9 cellular contexts compared by ENCODE assay signal in genomic region chr15:90718232-90718631, GRCh38. TPM values are rescaled to one million over a fixed set of nuclear protein-coding genes. Genes with fewer than 3 reads are reported as not detected.
DNase-seq lines count a peak whose midpoint lies in the region; ATAC-seq and TF ChIP-seq lines count a peak whose summit lies in the region.
"Had no signal": no experiment of that assay in that cellular context is flagged by ENCODE, and none has a peak within 500 bp of the region (broad histone marks: within the 10 kb centered on the region; RNA-seq: fewer than 3 reads in every experiment).

No MANE protein-coding gene starts in this region.

- no peak for TF ChIP-seq POLR2A in prostate gland (IDR thresholded peaks at IDR 0.05)

- H4K20me1 ChIP-seq in SK-N-SH (ENCODE audit: insufficient read depth) (no peaks in the 10 kb centered on the region), OCI-LY1 (ENCODE audit: insufficient read depth, low read length) (no peaks in the 10 kb centered on the region)

- H3F3A ChIP-seq in SK-N-SH (replicated peaks; ENCODE audit: insufficient read depth) (peaks cover 12% of the 10 kb centered on the region), OCI-LY1 (ENCODE audit: insufficient read depth, low read length) (no peaks in the 10 kb centered on the region)

- intact Hi-C loops in prostate gland (cut with DNase I), result loop anchor here (5.0 kb wide), 1 partner anchor 154 kb away; no protein-coding TSS in a partner anchor

- no peaks in the 10 kb centered on the region for H3K9me3 ChIP-seq in SK-N-SH
- H3K9me3 ChIP-seq in OCI-LY1 (ENCODE audit: low read length), result no peaks in the 10 kb centered on the region
- no peaks in the 10 kb centered on the region for H3K9me3 ChIP-seq in prostate gland

- H3K79me2 ChIP-seq in SK-N-SH (ENCODE audit: insufficient read depth) (peaks cover 47% of the 10 kb centered on the region), OCI-LY1 (ENCODE audit: insufficient read depth, low read length) (peaks cover 39% of the 10 kb centered on the region)

- TF ChIP-seq CTCF in SK-N-SH (IDR thresholded peaks at IDR 0.05) (no peak), OCI-LY1 (IDR thresholded peaks at IDR 0.05; ENCODE audit: low read length) (no peak), osteocyte (IDR thresholded peaks at IDR 0.05) (no peak), prostate gland (IDR thresholded peaks at IDR 0.05) (no peak)

- ATAC-seq in SK-N-SH treated with all-trans-retinoic acid at 6 μM for 48 hours, result no peak
- ATAC-seq in effector memory CD8-positive, alpha-beta T cell (replicated peaks), result no peak

- POLR2A ChIA-PET in SK-N-SH (lab: Yijun Ruan, JAX), result no interaction called here

- H3K4me1 Mint-ChIP-seq in effector memory CD8-positive, alpha-beta T cell (ENCODE audit: low read depth in 2 of 2), result peaks cover 16 to 23% of the 10 kb centered on the region in 2 donors
- H3K4me1 Mint-ChIP-seq in osteocyte (ENCODE audit: unreplicated experiment), result peaks cover 20% of the 10 kb centered on the region

- DNase-seq in SK-N-SH (no peak), osteocyte (ENCODE audit: extremely low spot score, unreplicated experiment) (no peak), NCI-H2171 treated with DMSO at 0.1 percent for 48 hours (lab: John Stamatoyannopoulos, UW) (no peak), NCI-H1092 treated with DMSO at 0.1 percent for 48 hours (lab: John Stamatoyannopoulos, UW) (no peak), prostate gland (ENCODE audit: low spot score) (no peak)
- no peak for DNase-seq in effector memory CD8-positive, alpha-beta T cell
- DNase-seq: NCI-H1436 treated with DMSO at 0.1 percent for 48 hours had no signal

- H3K9me2 ChIP-seq in SK-N-SH (no peaks in the 10 kb centered on the region), OCI-LY1 (ENCODE audit: low read depth, low read length) (no peaks in the 10 kb centered on the region)

- no peak for TF ChIP-seq EP300 in SK-N-SH (IDR thresholded peaks at IDR 0.05; ENCODE audit: borderline replicate concordance in 1 of 2, low read depth in 1 of 2, low read length in 1 of 2)

- H3K9ac ChIP-seq in SK-N-SH, result peak overlapping the region; percentile 68; the same call in 1 of the 2 replicates
- H3K9ac ChIP-seq in OCI-LY1 (ENCODE audit: low read length), result peak overlapping the region; percentile 86

- H3K4me1 ChIP-seq in SK-N-SH (ENCODE audit: control insufficient read depth in 1 of 2, insufficient read depth in 2 of 2, low read depth in 1 of 2, low read length in 1 of 2), result peaks cover 6 to 9% of the 10 kb centered on the region in 2 experiments; a peak in 3 of 4 replicates
- H3K4me1 ChIP-seq in OCI-LY1 (ENCODE audit: insufficient read depth, low read length, severe bottlenecking), result peaks cover 24% of the 10 kb centered on the region
- H3K4me1 ChIP-seq in prostate gland (replicated peaks), result no peaks in the 10 kb centered on the region

- WGBS in SK-N-SH (ENCODE audit: low lambda C conversion rate), result 42% methylated on average over 5 of the region's 5 CpGs
- WGBS in prostate gland, result 56% methylated on average over 5 of the region's 5 CpGs

- peaks cover 11% of the 10 kb centered on the region for H3K36me3 Mint-ChIP-seq in effector memory CD8-positive, alpha-beta T cell (ENCODE audit: insufficient read depth)
- H3K36me3 Mint-ChIP-seq in osteocyte (ENCODE audit: unreplicated experiment), result peaks cover 2% of the 10 kb centered on the region

- no peaks in the 10 kb centered on the region for H3K36me3 ChIP-seq in SK-N-SH (replicated peaks in 1 of 2; ENCODE audit: control insufficient read depth in 1 of 2, insufficient read depth in 2 of 2, low read length in 1 of 2)
- peaks cover 4% of the 10 kb centered on the region; the same call in 1 of the 2 replicates for H3K36me3 ChIP-seq in OCI-LY1 (ENCODE audit: insufficient read depth, low read length)
- H3K36me3 ChIP-seq in prostate gland, result no peaks in the 10 kb centered on the region

- H2AFZ ChIP-seq in SK-N-SH (ENCODE audit: low read depth) (peak overlapping the region; percentile 95), OCI-LY1 (ENCODE audit: low read length) (no peak overlapping the region)

- no peak overlapping the region for H3K27ac ChIP-seq in SK-N-SH (ENCODE audit: low read depth in 2 of 2, low read length in 1 of 2)
- peak overlapping the region; percentile 44 for H3K27ac ChIP-seq in OCI-LY1 (ENCODE audit: low read depth, low read length, poor library complexity, severe bottlenecking)
- no peak overlapping the region for H3K27ac ChIP-seq in prostate gland

- TF ChIP-seq RAD21 in SK-N-SH (IDR thresholded peaks at IDR 0.05; ENCODE audit: low read length), result no peak

- H3K4me2 ChIP-seq in SK-N-SH, result peak overlapping the region; percentile 82
- peak overlapping the region; percentile 88 for H3K4me2 ChIP-seq in OCI-LY1 (ENCODE audit: low read length)

- H3K9me3 Mint-ChIP-seq in effector memory CD8-positive, alpha-beta T cell, result no peaks in the 10 kb centered on the region
- peaks cover 6% of the 10 kb centered on the region for H3K9me3 Mint-ChIP-seq in osteocyte (ENCODE audit: unreplicated experiment)

- peak overlapping the region; percentile 83 to 92 for H3K27ac Mint-ChIP-seq in effector memory CD8-positive, alpha-beta T cell
- no peak overlapping the region for H3K27ac Mint-ChIP-seq in osteocyte (ENCODE audit: unreplicated experiment)

- H3K4me3 Mint-ChIP-seq in effector memory CD8-positive, alpha-beta T cell, result peak overlapping the region; percentile 98 to 99
- peak overlapping the region; percentile 98 for H3K4me3 Mint-ChIP-seq in osteocyte (ENCODE audit: unreplicated experiment)

- no peaks in the 10 kb centered on the region for H3K27me3 Mint-ChIP-seq in effector memory CD8-positive, alpha-beta T cell
- H3K27me3 Mint-ChIP-seq in osteocyte (ENCODE audit: unreplicated experiment), result no peaks in the 10 kb centered on the region

- CTCF ChIA-PET in SK-N-SH (lab: Yijun Ruan, JAX), result interaction anchor here (1.4 to 2.1 kb wide), 4 partner anchors 70 to 215 kb away, joined by 3 to 9 read pairs (median 8); partner anchors contain the start of gene HDDC3

- no peaks in the 10 kb centered on the region for H3K27me3 ChIP-seq in SK-N-SH (ENCODE audit: insufficient read depth)
- no peaks in the 10 kb centered on the region for H3K27me3 ChIP-seq in OCI-LY1 (ENCODE audit: insufficient read depth, low read length)
- H3K27me3 ChIP-seq in prostate gland (replicated peaks; ENCODE audit: insufficient read depth), result no peaks in the 10 kb centered on the region

- H3K4me3 ChIP-seq in SK-N-SH (ENCODE audit: low read depth in 2 of 2, low read length in 1 of 2) (peak overlapping the region; percentile 71 to 81; a peak in 3 of 4 replicates), OCI-LY1 (ENCODE audit: low read depth, low read length, poor library complexity, severe bottlenecking) (peak overlapping the region; percentile 92), prostate gland (no peak overlapping the region)

TF ChIP-seq in SK-N-SH, 30 proteins besides CTCF, POLR2A, EP300 and RAD21 (continues in another document):
- no peak for TF ChIP-seq REST (IDR thresholded peaks at IDR 0.05; ENCODE audit: low read depth, low read length)

TF ChIP-seq in SK-N-SH treated with all-trans-retinoic acid at 6 μM for 48 hours, 23 proteins besides CTCF, POLR2A, EP300 and RAD21 (continues in another document):
- TF ChIP-seq GLIS3 (CRISPR knock-in tag; IDR thresholded peaks at IDR 0.05), result no peak
- no peak for TF ChIP-seq CREB5 (CRISPR knock-in tag; IDR thresholded peaks at IDR 0.05; ENCODE audit: low read depth)
- TF ChIP-seq PATZ1 (CRISPR knock-in tag; IDR thresholded peaks at IDR 0.05; ENCODE audit: borderline replicate concordance), result no peak
- no peak for TF ChIP-seq CSDC2 (CRISPR knock-in tag; IDR thresholded peaks at IDR 0.05)
- TF ChIP-seq ZFP3 (CRISPR knock-in tag; IDR thresholded peaks at IDR 0.05), result no peak
- no peak for TF ChIP-seq ISL1 (CRISPR knock-in tag; IDR thresholded peaks at IDR 0.05)
- no peak for TF ChIP-seq BACH2 (CRISPR knock-in tag; IDR thresholded peaks at IDR 0.05; ENCODE audit: borderline replicate concordance)
- TF ChIP-seq ESRRG (CRISPR knock-in tag; IDR thresholded peaks at IDR 0.05), result no peak
- TF ChIP-seq TOX (CRISPR knock-in tag; IDR thresholded peaks at IDR 0.05; ENCODE audit: borderline replicate concordance), result no peak
- TF ChIP-seq ZNF8 (CRISPR knock-in tag; IDR thresholded peaks at IDR 0.05), result no peak

RNA-seq across cellular contexts. Expression of gene BLM, which starts 1.1 kb away (rescaled TPM):
- polyA plus RNA-seq in SK-N-SH (2012; rRNA removed), result 2.7 and 2.9 TPM in 2 replicates
- polyA plus RNA-seq in SK-N-SH (2012; cell fraction: cytosol; rRNA removed), result 2.0 and 2.3 TPM in 2 replicates
- 2.8 and 4.2 TPM in 2 replicates for polyA plus RNA-seq in SK-N-SH (2012; cell fraction: nucleus; rRNA removed)
- 2.7 and 5.0 TPM in 2 replicates for total RNA-seq in osteocyte
- 1 to 10 TPM; 1.4 to 4.9 TPM for total RNA-seq in prostate gland

Comparison
In these comparisons a context has a peak if more than half of its experiments do, and no peak if none do; other contexts are left out.
1. H3K4me3 ChIP-seq: peak in SK-N-SH (2 of 2) and OCI-LY1 (single experiment); none in prostate gland (0 of 2).